In genomic region chr18:75265872-75266271, GRCh38 we compare ENCODE assay signal across 20 cellular contexts. TPM values are rescaled to one million over a fixed set of nuclear protein-coding genes. Genes with fewer than 3 reads are reported as not detected.
DNase-seq lines count a peak whose midpoint lies in the region; ATAC-seq and TF ChIP-seq lines count a peak whose summit lies in the region.
"Had no signal": no experiment of that assay in that cellular context is flagged by ENCODE, and none has a peak within 500 bp of the region (broad histone marks: within the 10 kb centered on the region; RNA-seq: fewer than 3 reads in every experiment).

No MANE protein-coding gene starts in this region.

- H3K4me3 ChIP-seq in lung = no peak overlapping the region
- H3K4me3 ChIP-seq in spleen = no peak overlapping the region
- H3K4me3 ChIP-seq: GM12878 had no signal

- ATAC-seq in activated T-helper 17 cell treated with anti-CD3 and anti-CD28 coated beads, Interleukin-2, amount 50 U/mL, for 72 hours (replicated peaks) = no peak
- ATAC-seq in lung (ENCODE audit: insufficient read depth, low FRiP score) (no peak), Right ventricle myocardium superior (ENCODE audit: poor library complexity) (no peak)
- no peak for ATAC-seq in activated T-cell treated with anti-CD3 and anti-CD28 coated beads, Interleukin-2, amount 50 U/mL, for 4 hours
- ATAC-seq: GM12878, HepG2 had no signal

- WGBS in lung, 2 donors = 90 to 93% methylated on average over 9 of the region's 9 CpGs
- WGBS in spleen, 5 donors = 82 to 94% (median 90%) methylated on average over 9 of the region's 9 CpGs

- no peaks in the 10 kb centered on the region for H3K9me3 ChIP-seq in lung (ENCODE audit: control insufficient read depth in 2 of 2, insufficient read depth in 1 of 2, low read length in 1 of 2)
- no peaks in the 10 kb centered on the region for H3K9me3 ChIP-seq in spleen
- H3K9me3 ChIP-seq: BE2C, Caco-2 had no signal

- intact Hi-C loops in spleen (cut with DNase I; ENCODE audit: low total_unique reads) = no loop called here
- intact Hi-C loops in Right ventricle myocardium superior (cut with DNase I) = no loop called here

- no peaks in the 10 kb centered on the region; the same call in 1 of the 2 replicates for H3K27me3 Mint-ChIP-seq in HFFc6 (ENCODE audit: insufficient read depth)
- no peaks in the 10 kb centered on the region for H3K27me3 Mint-ChIP-seq in activated T-helper 17 cell treated with anti-CD3 and anti-CD28 coated beads, Interleukin-2, amount 50 U/mL, for 72 hours
- H3K27me3 Mint-ChIP-seq in activated T-cell treated with anti-CD3 and anti-CD28 coated beads, Interleukin-2, amount 50 U/mL, for 4 hours (ENCODE audit: low read depth) = no peaks in the 10 kb centered on the region
- H3K27me3 Mint-ChIP-seq: CD4-positive, alpha-beta T cell; IgD-negative memory B cell had no signal

- H3K4me1 Mint-ChIP-seq in HFFc6 (ENCODE audit: low read depth) = peaks cover 39% of the 10 kb centered on the region
- H3K4me1 Mint-ChIP-seq in activated T-helper 17 cell treated with anti-CD3 and anti-CD28 coated beads, Interleukin-2, amount 50 U/mL, for 72 hours = peaks cover 17% of the 10 kb centered on the region
- H3K4me1 Mint-ChIP-seq in activated T-cell treated with anti-CD3 and anti-CD28 coated beads, Interleukin-2, amount 50 U/mL, for 4 hours (ENCODE audit: low read depth) = peaks cover 63% of the 10 kb centered on the region

- H3K4me3 Mint-ChIP-seq in HFFc6 = peak overlapping the region; percentile 79
- H3K4me3 Mint-ChIP-seq in activated T-helper 17 cell treated with anti-CD3 and anti-CD28 coated beads, Interleukin-2, amount 50 U/mL, for 72 hours = no peak overlapping the region
- no peak overlapping the region for H3K4me3 Mint-ChIP-seq in activated T-cell treated with anti-CD3 and anti-CD28 coated beads, Interleukin-2, amount 50 U/mL, for 4 hours
- H3K4me3 Mint-ChIP-seq: CD4-positive, alpha-beta T cell; H9; IgD-negative memory B cell had no signal

- H3K27me3 ChIP-seq in lung (ENCODE audit: control insufficient read depth, insufficient read depth) = no peaks in the 10 kb centered on the region
- no peaks in the 10 kb centered on the region for H3K27me3 ChIP-seq in spleen (replicated peaks in 1 of 7)
- H3K27me3 ChIP-seq: BE2C had no signal

- TF ChIP-seq CTCF in HFFc6 (IDR thresholded peaks at IDR 0.05) = no peak
- TF ChIP-seq CTCF in lung (IDR thresholded peaks at IDR 0.05; ENCODE audit: control extremely low read depth, extremely low read depth) = no peak
- no peak for TF ChIP-seq CTCF in spleen (IDR thresholded peaks at IDR 0.05 in 8 of 11, conservative IDR thresholded peaks at IDR 0.05 in 3 of 11)

- no peak for TF ChIP-seq POLR2A in spleen (IDR thresholded peaks at IDR 0.05)

- DNase-seq in HFFc6 (no peak), lung (ENCODE audit: low spot score) (peak; percentile 22), spleen (peak; percentile 54), Right ventricle myocardium superior (no peak), T-helper 9 cell (no peak)
- no peak for DNase-seq in activated CD8-positive, alpha-beta memory T cell treated with anti-CD3 and anti-CD28 coated beads, Interleukin-2, amount 50 U/mL, for 4 hours
- DNase-seq in activated T-cell treated with anti-CD3 and anti-CD28 coated beads, Interleukin-2, amount 50 U/mL, for 4 hours = no peak
- DNase-seq: ACHN; BE2C; C1 segment of cervical spinal cord; Caco-2; CD4-positive, alpha-beta T cell; DMS153; DMS79; GF-D8; H9 had no signal

- H3K36me3 Mint-ChIP-seq in HFFc6 (ENCODE audit: low read depth) = no peaks in the 10 kb centered on the region; the same call in 1 of the 2 replicates
- H3K36me3 Mint-ChIP-seq in activated T-helper 17 cell treated with anti-CD3 and anti-CD28 coated beads, Interleukin-2, amount 50 U/mL, for 72 hours (ENCODE audit: low read depth) = no peaks in the 10 kb centered on the region
- H3K36me3 Mint-ChIP-seq in activated T-cell treated with anti-CD3 and anti-CD28 coated beads, Interleukin-2, amount 50 U/mL, for 4 hours (ENCODE audit: insufficient read depth) = peaks cover 9% of the 10 kb centered on the region

- no peaks in the 10 kb centered on the region for H3K36me3 ChIP-seq in lung (ENCODE audit: control insufficient read depth in 2 of 2, insufficient read depth in 2 of 2, low read length in 2 of 2)
- H3K36me3 ChIP-seq in spleen = peaks cover 0 to 3% (median 0%) of the 10 kb centered on the region in 6 donors
- H3K36me3 ChIP-seq: BE2C had no signal

- H3K27ac ChIP-seq in lung (ENCODE audit: low read depth in 1 of 2, low read length in 1 of 2) = no peak overlapping the region
- H3K27ac ChIP-seq in spleen = no peak overlapping the region

- peaks cover 4 to 7% of the 10 kb centered on the region in 2 donors for H3K4me1 ChIP-seq in lung (ENCODE audit: control insufficient read depth in 2 of 2, insufficient read depth in 2 of 2, low read length in 2 of 2)
- H3K4me1 ChIP-seq in spleen = peaks cover 0 to 62% (median 20%) of the 10 kb centered on the region in 6 donors
- H3K4me1 ChIP-seq: Caco-2 had no signal

- H3K9me3 Mint-ChIP-seq in HFFc6 = no peaks in the 10 kb centered on the region
- no peaks in the 10 kb centered on the region for H3K9me3 Mint-ChIP-seq in activated T-helper 17 cell treated with anti-CD3 and anti-CD28 coated beads, Interleukin-2, amount 50 U/mL, for 72 hours
- H3K9me3 Mint-ChIP-seq in activated T-cell treated with anti-CD3 and anti-CD28 coated beads, Interleukin-2, amount 50 U/mL, for 4 hours = no peaks in the 10 kb centered on the region
- H3K9me3 Mint-ChIP-seq: CD4-positive, alpha-beta T cell; H9; IgD-negative memory B cell had no signal

- H3K27ac Mint-ChIP-seq in HFFc6 = peak overlapping the region; percentile 53; the same call in 1 of the 2 replicates
- peak overlapping the region; percentile 30 for H3K27ac Mint-ChIP-seq in activated T-helper 17 cell treated with anti-CD3 and anti-CD28 coated beads, Interleukin-2, amount 50 U/mL, for 72 hours
- H3K27ac Mint-ChIP-seq: CD4-positive, alpha-beta T cell; H9; IgD-negative memory B cell had no signal

RNA-seq across cellular contexts. Expression of gene TSHZ1, which starts 55.3 kb away (rescaled TPM):
- total RNA-seq in HFFc6 (2021; fragmentation: NEBNext Ultra II Directional; extraction: Animal tissue kit (Norgen Biotek cat#: 25700)) = 10 to 100 TPM; 18.6 to 25.0 (median 23.3) TPM
- total RNA-seq in activated T-helper 17 cell treated with anti-CD3 and anti-CD28 coated beads, Interleukin-2, amount 50 U/mL, for 72 hours = 10 to 100 TPM in 1 of 2 donors, 1 to 10 TPM in 1; 9.6 to 12.3 TPM
- total RNA-seq in lung (10 to 100 TPM; 14.7 to 19.9 TPM), spleen (10 to 100 TPM; 14.9 to 26.4 (median 19.7) TPM), Right ventricle myocardium superior (24.0 TPM)
- polyA plus RNA-seq in lung (1 to 10 TPM; 6.2 to 7.7 TPM), spleen (1 to 10 TPM; 4.1 to 6.1 (median 4.2) TPM)
- total RNA-seq in activated T-cell treated with anti-CD3 and anti-CD28 coated beads, Interleukin-2, amount 50 U/mL, for 4 hours = 10 to 100 TPM; 10.8 to 13.6 (median 12.5) TPM

RNA-seq across cellular contexts. Expression of gene PTGR3, which starts 56.9 kb away (rescaled TPM):
- 10 to 100 TPM; 37.9 to 47.5 (median 41.8) TPM for total RNA-seq in HFFc6 (2021; fragmentation: NEBNext Ultra II Directional; extraction: Animal tissue kit (Norgen Biotek cat#: 25700))
- 10 to 100 TPM; 20.9 to 27.3 TPM for total RNA-seq in activated T-helper 17 cell treated with anti-CD3 and anti-CD28 coated beads, Interleukin-2, amount 50 U/mL, for 72 hours
- total RNA-seq in lung (10 to 100 TPM; 21.7 to 22.2 TPM), spleen (10 to 100 TPM; 23.6 to 43.8 (median 36.7) TPM), Right ventricle myocardium superior (81.5 TPM)
- polyA plus RNA-seq in lung (10 to 100 TPM; 10.1 to 21.2 TPM), spleen (10 to 100 TPM; 11.1 to 16.8 (median 12.3) TPM)
- 10 to 100 TPM in 1 of 3 donors, 1 to 10 TPM in 2; 8.9 to 12.8 (median 9.2) TPM for total RNA-seq in activated T-cell treated with anti-CD3 and anti-CD28 coated beads, Interleukin-2, amount 50 U/mL, for 4 hours

Comparison
In these comparisons a context has a peak if more than half of its experiments do, and no peak if none do; other contexts are left out.
1. DNase-seq: peak in lung (single experiment) and spleen (single experiment); none in HFFc6 (single experiment), Right ventricle myocardium superior (single experiment), T-helper 9 cell (single experiment), activated CD8-positive, alpha-beta memory T cell treated with anti-CD3 and anti-CD28 coated beads, Interleukin-2, amount 50 U/mL, for 4 hours (single experiment) and activated T-cell treated with anti-CD3 and anti-CD28 coated beads, Interleukin-2, amount 50 U/mL, for 4 hours (single experiment).